Comparison of ENCODE assay signal across 16 cellular contexts in genomic region chr2:157304811-157305712, GRCh38. TPM values are rescaled to one million over a fixed set of nuclear protein-coding genes. Genes with fewer than 3 reads are reported as not detected.
DNase-seq lines count a peak whose midpoint lies in the region; ATAC-seq and TF ChIP-seq lines count a peak whose summit lies in the region.
"Had no signal": no experiment of that assay in that cellular context is flagged by ENCODE, and none has a peak within 500 bp of the region (broad histone marks: within the 10 kb centered on the region; RNA-seq: fewer than 3 reads in every experiment).

No MANE protein-coding gene starts in this region.

- H3F3A ChIP-seq in smooth muscle cell (ENCODE audit: low read depth), result no peaks in the 10 kb centered on the region

- intact Hi-C loops in cardiac septum (cut with DNase I), result loop anchor here (10.0 kb wide), 2 partner anchors 290 to 710 kb away; no protein-coding TSS in a partner anchor

- H3K4me1 ChIP-seq in RWPE2 (ENCODE audit: insufficient read depth, poor library complexity, severe bottlenecking) (peaks cover 6% of the 10 kb centered on the region), fibroblast of lung (ENCODE audit: control insufficient read depth, extremely low read depth, insufficient read depth, low read length) (peaks cover 11% of the 10 kb centered on the region), smooth muscle cell (ENCODE audit: low read depth) (peaks cover 12% of the 10 kb centered on the region)
- H3K4me1 ChIP-seq: right lobe of liver had no signal

- H3K36me3 ChIP-seq in RWPE2 (ENCODE audit: low read depth) (no peaks in the 10 kb centered on the region), fibroblast of lung (ENCODE audit: control insufficient read depth, insufficient read depth, low read length) (no peaks in the 10 kb centered on the region), smooth muscle cell (ENCODE audit: low read depth) (no peaks in the 10 kb centered on the region)
- H3K36me3 ChIP-seq: right lobe of liver, tibial nerve had no signal

- DNase-seq in NCI-H748 (lab: John Stamatoyannopoulos, UW; ENCODE audit: unreplicated experiment), result peak; percentile 7
- no peak for DNase-seq in NCI-H748 treated with DMSO at 0.1 percent for 48 hours (lab: John Stamatoyannopoulos, UW)
- no peak for DNase-seq in RWPE2 (ENCODE audit: low spot score)
- DNase-seq in fibroblast of lung (ENCODE audit: low read depth in 2 of 2), result peak; percentile 26 to 80
- DNase-seq in smooth muscle cell (lab: John Stamatoyannopoulos, UW; ENCODE audit: unreplicated experiment), result no peak
- no peak for DNase-seq in cardiac septum (ENCODE audit: low spot score)
- DNase-seq in ureter (ENCODE audit: low spot score), result no peak
- no peak for DNase-seq in NCI-H1105 (lab: John Stamatoyannopoulos, UW)
- DNase-seq: activated CD8-positive, alpha-beta T cell treated with anti-CD3 and anti-CD28 coated beads for 36 hours; GDM1; mucosa of descending colon; NCI-H1417; right lobe of liver had no signal

- H3K9ac ChIP-seq in fibroblast of lung (ENCODE audit: insufficient read depth, low read length) (no peak overlapping the region), smooth muscle cell (ENCODE audit: low read depth) (no peak overlapping the region)

- no peak overlapping the region for H3K4me2 ChIP-seq in fibroblast of lung (ENCODE audit: extremely low read depth, insufficient read depth, low read length)
- no peak overlapping the region for H3K4me2 ChIP-seq in smooth muscle cell
- H3K4me2 ChIP-seq: hepatocyte had no signal

- H3K27me3 ChIP-seq in RWPE2 (ENCODE audit: insufficient read depth, poor library complexity, severe bottlenecking) (no peaks in the 10 kb centered on the region), fibroblast of lung (ENCODE audit: control insufficient read depth, insufficient read depth, low read length) (no peaks in the 10 kb centered on the region), smooth muscle cell (ENCODE audit: low read depth) (no peaks in the 10 kb centered on the region)
- H3K27me3 ChIP-seq: hepatocyte, right lobe of liver, tibial nerve had no signal

- no peaks in the 10 kb centered on the region for H3K79me2 ChIP-seq in fibroblast of lung (ENCODE audit: control insufficient read depth, insufficient read depth, low read length)
- H3K79me2 ChIP-seq in smooth muscle cell (ENCODE audit: low read depth), result no peaks in the 10 kb centered on the region
- H3K79me2 ChIP-seq: hepatocyte had no signal

- H3K9me3 ChIP-seq in RWPE2 (ENCODE audit: severe bottlenecking), result no peaks in the 10 kb centered on the region
- H3K9me3 ChIP-seq in fibroblast of lung (ENCODE audit: control insufficient read depth, insufficient read depth, low read depth, low read length), result no peaks in the 10 kb centered on the region
- H3K9me3 ChIP-seq in smooth muscle cell (replicated peaks; ENCODE audit: low read depth), result no peaks in the 10 kb centered on the region
- H3K9me3 ChIP-seq: mucosa of descending colon, right lobe of liver, tibial nerve had no signal

- no peak overlapping the region for H2AFZ ChIP-seq in fibroblast of lung (ENCODE audit: low read length)
- H2AFZ ChIP-seq in smooth muscle cell (ENCODE audit: low read depth), result no peak overlapping the region
- H2AFZ ChIP-seq: hepatocyte had no signal

- H3K27ac ChIP-seq in RWPE2 (ENCODE audit: poor library complexity, severe bottlenecking) (no peak overlapping the region), fibroblast of lung (ENCODE audit: insufficient read depth, low read length) (peak overlapping the region; percentile 14), smooth muscle cell (ENCODE audit: low read depth) (peak overlapping the region; percentile 5)
- H3K27ac ChIP-seq: hepatocyte, right lobe of liver, tibial nerve had no signal

- 30% methylated on average over 3 of the region's 3 CpGs for WGBS in smooth muscle cell (ENCODE audit: low lambda C conversion rate)

- H3K4me3 ChIP-seq in RWPE2 (ENCODE audit: severe bottlenecking) (no peak overlapping the region), fibroblast of lung (replicated peaks in 1 of 4; ENCODE audit: control extremely low read depth in 1 of 4, insufficient read depth in 1 of 4, low read depth in 3 of 4, low read length in 4 of 4) (no peak overlapping the region), smooth muscle cell (no peak overlapping the region)
- H3K4me3 ChIP-seq: hepatocyte, mucosa of descending colon, right lobe of liver, tibial nerve had no signal

- no peak for TF ChIP-seq CTCF in RWPE2 (IDR thresholded peaks at IDR 0.05; ENCODE audit: poor library complexity, severe bottlenecking)
- TF ChIP-seq CTCF in fibroblast of lung (conservative IDR thresholded peaks at IDR 0.05 in 1 of 2, IDR thresholded peaks at IDR 0.05 in 1 of 2; ENCODE audit: low read depth in 1 of 2, low read length in 2 of 2), result no peak
- no peak for TF ChIP-seq CTCF in smooth muscle cell (IDR thresholded peaks at IDR 0.05; ENCODE audit: borderline replicate concordance, insufficient read depth, poor library complexity, severe bottlenecking)

- peak; percentile 76 for ATAC-seq in RWPE2 (ENCODE audit: low read depth)
- ATAC-seq: activated CD8-positive, alpha-beta T cell treated with anti-CD3 and anti-CD28 coated beads for 36 hours; mucosa of descending colon; right lobe of liver had no signal

- no peaks in the 10 kb centered on the region for H4K20me1 ChIP-seq in fibroblast of lung (ENCODE audit: control insufficient read depth, extremely low read depth, insufficient read depth, low read length)
- H4K20me1 ChIP-seq in smooth muscle cell (ENCODE audit: low read depth), result no peaks in the 10 kb centered on the region

RNA-seq across cellular contexts. Expression of gene ERMN, which starts 20.6 kb away (rescaled TPM):
- total RNA-seq in fibroblast of lung (0.17 TPM in 1 of 2 replicates, not detected in the other), smooth muscle cell (not detected in 2 replicates), cardiac septum (not detected), ureter (0.70 TPM)
- polyA plus RNA-seq in fibroblast of lung (not detected in 2 replicates), smooth muscle cell (not detected in 2 replicates)
- 0.03 and 0.07 TPM in 2 replicates for polyA plus RNA-seq in fibroblast of lung (2012)
- not detected in 2 replicates for polyA minus RNA-seq in fibroblast of lung (ENCODE audit: low replicate concordance)

RNA-seq across cellular contexts. Expression of gene GALNT5, which starts 47.6 kb away (rescaled TPM):
- total RNA-seq in fibroblast of lung (32.4 and 199 TPM in 2 replicates), smooth muscle cell (1.8 and 2.5 TPM in 2 replicates), cardiac septum (0.35 TPM), ureter (0.29 TPM)
- polyA plus RNA-seq in fibroblast of lung (51.5 and 63.7 TPM in 2 replicates), smooth muscle cell (1.5 and 2.0 TPM in 2 replicates)
- 42.5 and 54.5 TPM in 2 replicates for polyA plus RNA-seq in fibroblast of lung (2012)
- polyA minus RNA-seq in fibroblast of lung (ENCODE audit: low replicate concordance), result 12.8 and 17.8 TPM in 2 replicates
- total RNA-seq: activated CD8-positive, alpha-beta T cell treated with anti-CD3 and anti-CD28 coated beads for 36 hours; T-helper 1 cell treated with Interleukin-12 subunit alpha and Interleukin-12 subunit beta and Interleukin-4 antibody, amounts not matched to agents 30 ng/mL and 1 ng/mL, for 36 hours had no signal

Comparison
In these comparisons a context has a peak if more than half of its experiments do, and no peak if none do; other contexts are left out.
1. DNase-seq: peak in NCI-H748 (single experiment) and fibroblast of lung (2 of 2); none in NCI-H748 treated with DMSO at 0.1 percent for 48 hours (single experiment), RWPE2 (single experiment), smooth muscle cell (single experiment), cardiac septum (single experiment), ureter (single experiment) and NCI-H1105 (single experiment).